Comparison of ENCODE assay signal across 1 cellular context in the genomic region with DNA sequence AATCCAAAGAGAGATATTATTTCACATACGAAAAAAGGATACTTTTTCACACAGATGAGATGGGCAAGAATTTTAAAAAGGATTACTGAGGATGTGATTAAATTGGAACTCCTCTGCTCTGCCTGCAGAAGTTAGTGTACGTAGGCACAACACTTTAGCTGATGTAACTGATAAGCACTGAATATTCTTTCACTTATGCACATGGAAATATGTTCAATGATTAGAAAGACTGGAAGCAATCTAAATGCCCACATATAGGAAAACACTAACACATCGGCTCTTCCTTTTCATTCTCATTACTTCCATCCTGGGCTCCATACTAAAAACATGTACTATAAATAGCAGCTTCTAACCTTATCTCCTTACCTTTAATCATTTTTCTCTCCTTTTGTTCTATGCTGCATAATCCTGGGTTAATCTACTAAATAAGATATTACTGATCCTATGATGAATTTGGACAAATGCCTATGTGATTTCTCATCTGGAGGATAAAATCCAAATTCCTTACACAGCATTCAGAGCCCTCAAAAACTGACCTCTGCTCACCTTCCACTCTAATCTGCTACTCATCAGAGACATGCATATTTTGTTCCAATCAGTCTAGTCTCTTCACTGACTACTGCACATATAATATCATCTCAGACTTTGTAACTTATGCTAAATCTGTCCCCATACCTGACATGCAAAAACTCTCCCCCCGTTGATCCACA.
TF ChIP-seq lines count a peak whose summit lies in the region.

No MANE protein-coding gene starts in this region.

TF ChIP-seq in GM23338, 12 proteins besides CTCF, POLR2A, EP300 and RAD21 (continued from another document):
- TF ChIP-seq, protein P1, sequence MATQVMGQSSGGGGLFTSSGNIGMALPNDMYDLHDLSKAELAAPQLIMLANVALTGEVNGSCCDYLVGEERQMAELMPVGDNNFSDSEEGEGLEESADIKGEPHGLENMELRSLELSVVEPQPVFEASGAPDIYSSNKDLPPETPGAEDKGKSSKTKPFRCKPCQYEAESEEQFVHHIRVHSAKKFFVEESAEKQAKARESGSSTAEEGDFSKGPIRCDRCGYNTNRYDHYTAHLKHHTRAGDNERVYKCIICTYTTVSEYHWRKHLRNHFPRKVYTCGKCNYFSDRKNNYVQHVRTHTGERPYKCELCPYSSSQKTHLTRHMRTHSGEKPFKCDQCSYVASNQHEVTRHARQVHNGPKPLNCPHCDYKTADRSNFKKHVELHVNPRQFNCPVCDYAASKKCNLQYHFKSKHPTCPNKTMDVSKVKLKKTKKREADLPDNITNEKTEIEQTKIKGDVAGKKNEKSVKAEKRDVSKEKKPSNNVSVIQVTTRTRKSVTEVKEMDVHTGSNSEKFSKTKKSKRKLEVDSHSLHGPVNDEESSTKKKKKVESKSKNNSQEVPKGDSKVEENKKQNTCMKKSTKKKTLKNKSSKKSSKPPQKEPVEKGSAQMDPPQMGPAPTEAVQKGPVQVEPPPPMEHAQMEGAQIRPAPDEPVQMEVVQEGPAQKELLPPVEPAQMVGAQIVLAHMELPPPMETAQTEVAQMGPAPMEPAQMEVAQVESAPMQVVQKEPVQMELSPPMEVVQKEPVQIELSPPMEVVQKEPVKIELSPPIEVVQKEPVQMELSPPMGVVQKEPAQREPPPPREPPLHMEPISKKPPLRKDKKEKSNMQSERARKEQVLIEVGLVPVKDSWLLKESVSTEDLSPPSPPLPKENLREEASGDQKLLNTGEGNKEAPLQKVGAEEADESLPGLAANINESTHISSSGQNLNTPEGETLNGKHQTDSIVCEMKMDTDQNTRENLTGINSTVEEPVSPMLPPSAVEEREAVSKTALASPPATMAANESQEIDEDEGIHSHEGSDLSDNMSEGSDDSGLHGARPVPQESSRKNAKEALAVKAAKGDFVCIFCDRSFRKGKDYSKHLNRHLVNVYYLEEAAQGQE (IDR thresholded peaks at IDR 0.05; ENCODE audit: unreplicated experiment): no peak
